Comparison of ENCODE assay signal across 25 cellular contexts in genomic region chr10:129937351-129937751, GRCh38. TPM values are rescaled to one million over a fixed set of nuclear protein-coding genes. Genes with fewer than 3 reads are reported as not detected.
"Had no signal": no experiment of that assay in that cellular context is flagged by ENCODE, and none has a peak within 500 bp of the region (broad histone marks: within the 10 kb centered on the region; RNA-seq: fewer than 3 reads in every experiment).

No MANE protein-coding gene starts in this region.

- H3K27me3 Mint-ChIP-seq: dendritic cell treated with granulocyte-macrophage colony-stimulating factor and Interleukin-4, amounts not matched to agents 40 ng/mL and 50 ng/mL, for 4 days had no signal

- H2AFZ ChIP-seq: neural progenitor cell, parathyroid adenoma had no signal

- H3K79me2 ChIP-seq: parathyroid adenoma had no signal

- DNase-seq: cerebellar nuclear complex; effector memory CD8-positive, alpha-beta T cell; gastrocnemius medialis; kidney; left colon; lower lobe of right lung; midbrain; occipital lobe; right lobe of liver; stimulated activated CD4-positive, alpha-beta T cell treated with anti-CD3 and anti-CD28 coated beads, Interleukin-12 subunit alpha, Interleukin-12 subunit beta, amount 100 ng/mL, for 4 hours; stimulated activated CD4-positive, alpha-beta T cell treated with anti-CD3 and anti-CD28 coated beads, Interleukin-2, amount 100 ng/mL, for 48 hours; stimulated activated naive CD8-positive, alpha-beta T cell treated with anti-CD3 and anti-CD28 coated beads, Interleukin-15, Interleukin-2, amounts not matched to agents 100 U/mL and 50 U/mL, for 24 hours; testis had no signal

- ATAC-seq: effector memory CD8-positive, alpha-beta T cell; gastrocnemius medialis; left colon; lower lobe of right lung; natural killer cell treated with Interleukin-12 subunit alpha and Interleukin-12 subunit beta and Interleukin-15 and Interleukin-18, amount 100 ng/mL, for 72 hours; right lobe of liver; stimulated activated effector memory CD8-positive, alpha-beta T cell treated with anti-CD3 and anti-CD28 coated beads, Interleukin-12 subunit alpha, Interleukin-12 subunit beta, amount 100 ng/mL, for 72 hours; stimulated activated naive CD8-positive, alpha-beta T cell treated with anti-CD3 and anti-CD28 coated beads, Interleukin-15, Interleukin-2, amounts not matched to agents 100 U/mL and 50 U/mL, for 24 hours had no signal

- H3K27ac ChIP-seq: cardiac muscle cell, epithelial cell of prostate, esophagus muscularis mucosa, gastrocnemius medialis, lower lobe of right lung, neural progenitor cell, parathyroid adenoma, prostate gland, right lobe of liver, skin epidermis, testis had no signal

- H3K4me1 ChIP-seq: lower lobe of right lung, neural progenitor cell, parathyroid adenoma, prostate gland, right lobe of liver, testis had no signal

- H3K27ac Mint-ChIP-seq: dendritic cell treated with granulocyte-macrophage colony-stimulating factor and Interleukin-4, amounts not matched to agents 40 ng/mL and 50 ng/mL, for 4 days; effector memory CD8-positive, alpha-beta T cell; memory B cell; natural killer cell treated with Interleukin-12 subunit alpha and Interleukin-12 subunit beta and Interleukin-15 and Interleukin-18, amount 100 ng/mL, for 72 hours; neural progenitor cell; stimulated activated effector memory CD8-positive, alpha-beta T cell treated with anti-CD3 and anti-CD28 coated beads, Interleukin-12 subunit alpha, Interleukin-12 subunit beta, amount 100 ng/mL, for 72 hours had no signal

- H3K9me3 ChIP-seq: esophagus muscularis mucosa, gastrocnemius medialis, lower lobe of right lung, prostate gland, right lobe of liver, testis, tibial nerve had no signal

- H3K9me3 Mint-ChIP-seq: dendritic cell treated with granulocyte-macrophage colony-stimulating factor and Interleukin-4, amounts not matched to agents 40 ng/mL and 50 ng/mL, for 4 days; effector memory CD8-positive, alpha-beta T cell; memory B cell; natural killer cell treated with Interleukin-12 subunit alpha and Interleukin-12 subunit beta and Interleukin-15 and Interleukin-18, amount 100 ng/mL, for 72 hours; neural progenitor cell; stimulated activated effector memory CD8-positive, alpha-beta T cell treated with anti-CD3 and anti-CD28 coated beads, Interleukin-12 subunit alpha, Interleukin-12 subunit beta, amount 100 ng/mL, for 72 hours had no signal

- H3K4me1 Mint-ChIP-seq: stimulated activated effector memory CD8-positive, alpha-beta T cell treated with anti-CD3 and anti-CD28 coated beads, Interleukin-12 subunit alpha, Interleukin-12 subunit beta, amount 100 ng/mL, for 72 hours had no signal

- H3K27me3 ChIP-seq: cardiac muscle cell, gastrocnemius medialis, neural progenitor cell, right lobe of liver, testis, tibial nerve had no signal

- H3K4me3 Mint-ChIP-seq: dendritic cell treated with granulocyte-macrophage colony-stimulating factor and Interleukin-4, amounts not matched to agents 40 ng/mL and 50 ng/mL, for 4 days; effector memory CD8-positive, alpha-beta T cell; memory B cell; natural killer cell treated with Interleukin-12 subunit alpha and Interleukin-12 subunit beta and Interleukin-15 and Interleukin-18, amount 100 ng/mL, for 72 hours; neural progenitor cell; stimulated activated effector memory CD8-positive, alpha-beta T cell treated with anti-CD3 and anti-CD28 coated beads, Interleukin-12 subunit alpha, Interleukin-12 subunit beta, amount 100 ng/mL, for 72 hours had no signal

- H3K4me3 ChIP-seq: cardiac muscle cell, esophagus muscularis mucosa, gastrocnemius medialis, lower lobe of right lung, neural progenitor cell, prostate gland, right lobe of liver, skin epidermis, testis, tibial nerve had no signal

- H3K9ac ChIP-seq: neural progenitor cell, parathyroid adenoma had no signal

- H3K36me3 Mint-ChIP-seq: memory B cell; natural killer cell treated with Interleukin-12 subunit alpha and Interleukin-12 subunit beta and Interleukin-15 and Interleukin-18, amount 100 ng/mL, for 72 hours; neural progenitor cell; stimulated activated effector memory CD8-positive, alpha-beta T cell treated with anti-CD3 and anti-CD28 coated beads, Interleukin-12 subunit alpha, Interleukin-12 subunit beta, amount 100 ng/mL, for 72 hours had no signal

- H3K36me3 ChIP-seq: cardiac muscle cell, esophagus muscularis mucosa, gastrocnemius medialis, lower lobe of right lung, neural progenitor cell, prostate gland, right lobe of liver, tibial nerve had no signal

- H3K4me2 ChIP-seq: neural progenitor cell had no signal

RNA-seq across cellular contexts. Expression of gene EBF3, which starts 26.7 kb away (rescaled TPM):
- total RNA-seq: natural killer cell treated with Interleukin-12 subunit alpha and Interleukin-12 subunit beta and Interleukin-15 and Interleukin-18, amount 100 ng/mL, for 72 hours had no signal
